6 cellular contexts compared by ENCODE assay signal in genomic region chr12:55818140-55818728, GRCh38. TPM values are rescaled to one million over a fixed set of nuclear protein-coding genes. Genes with fewer than 3 reads are reported as not detected.
DNase-seq lines count a peak whose midpoint lies in the region.

No MANE protein-coding gene starts in this region.

- DNase-seq in SIG-M5 treated with dmso at 0.1 percent for 504 hours (lab: John Stamatoyannopoulos, UW; ENCODE audit: unreplicated experiment) (peak; percentile 86), SIG-M5 (lab: John Stamatoyannopoulos, UW) (no peak), M059J (ENCODE audit: low read depth) (peak; percentile 31), fibroblast of peridontal ligament (ENCODE audit: extremely low read depth) (peak; percentile 11), substantia nigra (lab: John Stamatoyannopoulos, UW) (peak in 1 of 49 donors; percentile 83), foreskin melanocyte (no peak)

- peak overlapping the region; percentile 70 for H3K27ac ChIP-seq in substantia nigra (ENCODE audit: low read depth, low read length, poor library complexity, severe bottlenecking)

RNA-seq across cellular contexts. Expression of gene ORMDL2, which starts 0.4 kb away (rescaled TPM):
- 22.5 and 48.2 TPM in 2 replicates for total RNA-seq in M059J (2014; rRNA removed; shearing (Covaris generic))

RNA-seq across cellular contexts. Expression of gene SARNP, which starts 0.7 kb away (rescaled TPM):
- 144 and 154 TPM in 2 replicates for total RNA-seq in M059J (2014; rRNA removed; shearing (Covaris generic))

RNA-seq across cellular contexts. Expression of gene DNAJC14, which starts 11.2 kb away (rescaled TPM):
- 34.5 and 42.3 TPM in 2 replicates for total RNA-seq in M059J (2014; rRNA removed; shearing (Covaris generic))

RNA-seq across cellular contexts. Expression of gene MMP19, which starts 24.5 kb away (rescaled TPM):
- total RNA-seq in M059J (2014; rRNA removed; shearing (Covaris generic)) = 1.5 and 2.9 TPM in 2 replicates

Comparison
In these comparisons a context has a peak if more than half of its experiments do, and no peak if none do; other contexts are left out.
1. DNase-seq: peak in SIG-M5 treated with dmso at 0.1 percent for 504 hours (single experiment), M059J (single experiment) and fibroblast of peridontal ligament (single experiment); none in SIG-M5 (single experiment) and foreskin melanocyte (single experiment).